8 cellular contexts compared by ENCODE assay signal in genomic region chr17:40818733-40819527, GRCh38. TPM values are rescaled to one million over a fixed set of nuclear protein-coding genes. Genes with fewer than 3 reads are reported as not detected.
DNase-seq lines count a peak whose midpoint lies in the region; ATAC-seq and TF ChIP-seq lines count a peak whose summit lies in the region.

No MANE protein-coding gene starts in this region.

- peak; percentile 76 for ATAC-seq in CD8-positive, alpha-beta T cell
- ATAC-seq in GM21381 (IDR thresholded peaks at IDR 0.05; ENCODE audit: unreplicated experiment): peak; percentile 76

- H3K4me1 Mint-ChIP-seq in CD8-positive, alpha-beta T cell (ENCODE audit: low read depth): peaks cover 26% of the 10 kb centered on the region

- no peak for TF ChIP-seq CTCF in CD8-positive, alpha-beta T cell (IDR thresholded peaks at IDR 0.05)
- TF ChIP-seq CTCF in OCI-LY7 (conservative IDR thresholded peaks at IDR 0.05; ENCODE audit: low read length): no peak

- no peaks in the 10 kb centered on the region for H4K20me1 ChIP-seq in OCI-LY7 (ENCODE audit: insufficient read depth, low read length)

- peak; percentile 70 to 91 (median 84) for DNase-seq in CD8-positive, alpha-beta T cell
- DNase-seq in OCI-LY7 (ENCODE audit: low spot score): peak; percentile 84
- DNase-seq in activated T-cell treated with anti-CD3 and anti-CD28 coated beads, Interleukin-2, amount 50 U/mL, for 1 hour: peak; percentile 89
- peak; percentile 69 to 78 for DNase-seq in stimulated activated CD8-positive, alpha-beta memory T cell treated with anti-CD3 and anti-CD28 coated beads, Interleukin-7, amount 100 ng/mL, for 1 hour (ENCODE audit: low read depth in 2 of 2)

- CTCF ChIA-PET in CD8-positive, alpha-beta T cell (lab: Charles Lee): interaction anchor here (0.6 to 2.3 kb wide), 5 partner anchors 12 to 844 kb away, joined by 3 to 7 read pairs (median 3); no protein-coding TSS in a partner anchor
- CTCF ChIA-PET in OCI-LY7 (lab: Charles Lee; ENCODE audit: unreplicated experiment): no interaction called here

- peaks cover 17% of the 10 kb centered on the region for H3K4me1 ChIP-seq in CD8-positive, alpha-beta T cell (ENCODE audit: insufficient read depth, low read length)
- H3K4me1 ChIP-seq in HUES64 (ENCODE audit: insufficient read depth, low read length) (no peaks in the 10 kb centered on the region), OCI-LY7 (ENCODE audit: insufficient read depth, low read length, poor library complexity, severe bottlenecking) (peaks cover 8% of the 10 kb centered on the region), esophagus (ENCODE audit: control insufficient read depth in 2 of 2, insufficient read depth in 2 of 2, low read length in 1 of 2) (peaks cover 0 to 2% of the 10 kb centered on the region in 2 donors), muscle layer of colon (ENCODE audit: insufficient read depth, low read length) (peaks cover 6% of the 10 kb centered on the region)

- H3K27ac Mint-ChIP-seq in CD8-positive, alpha-beta T cell: peak overlapping the region; percentile 95

- H3K9ac ChIP-seq in HUES64 (ENCODE audit: low read depth, low read length): peak overlapping the region; percentile 79
- peak overlapping the region; percentile 10 for H3K9ac ChIP-seq in muscle layer of colon (ENCODE audit: low read length)

- peaks cover 9% of the 10 kb centered on the region; the same call in 1 of the 2 replicates for H3K79me2 ChIP-seq in OCI-LY7 (ENCODE audit: insufficient read depth, low read depth, low read length)

- no peaks in the 10 kb centered on the region for H3K9me2 ChIP-seq in OCI-LY7 (ENCODE audit: insufficient read depth, low read length)

- WGBS in HUES64: 2% methylated on average over 73 of the region's 73 CpGs
- 2% methylated on average over 54 to 73 of the region's 73 CpGs for WGBS in esophagus, 2 donors

- peak overlapping the region; percentile 77 for H3K4me3 ChIP-seq in CD8-positive, alpha-beta T cell (ENCODE audit: low read depth, low read length)
- H3K4me3 ChIP-seq in HUES64 (ENCODE audit: low read length) (peak overlapping the region; percentile 99), OCI-LY7 (ENCODE audit: low read depth, low read length, poor library complexity, severe bottlenecking) (peak overlapping the region; percentile 78), esophagus (ENCODE audit: low read depth in 1 of 2, low read length in 2 of 2) (peak overlapping the region; percentile 75 to 86), muscle layer of colon (ENCODE audit: low read depth in 1 of 2, low read length in 2 of 2) (peak overlapping the region; percentile 80 to 92)

- peaks cover 6% of the 10 kb centered on the region for H3K36me3 ChIP-seq in CD8-positive, alpha-beta T cell (ENCODE audit: insufficient read depth, low read length)
- H3K36me3 ChIP-seq in HUES64 (ENCODE audit: insufficient read depth, low read length) (peaks cover 10% of the 10 kb centered on the region), OCI-LY7 (ENCODE audit: insufficient read depth, low read length) (peaks cover 16% of the 10 kb centered on the region), esophagus (ENCODE audit: control insufficient read depth in 2 of 2, insufficient read depth in 2 of 2, low read length in 1 of 2) (peaks cover 0 to 3% of the 10 kb centered on the region in 2 donors), muscle layer of colon (ENCODE audit: insufficient read depth, low read length) (peaks cover 11% of the 10 kb centered on the region)

- intact Hi-C loops in CD8-positive, alpha-beta T cell (cut with DNase I, micrococcal nuclease): loop anchor here (2.0 to 10.0 kb wide), 7 partner anchors 170 to 1198 kb away; partner anchors contain the start of genes CDC6 (in 2 of the 2), EIF1 (in 2 of the 2), CCR7 (in 1 of the 2) and DNAJC7 (in 1 of the 2)
- intact Hi-C loops in OCI-LY7 (cut with micrococcal nuclease; ENCODE audit: unreplicated experiment): no loop called here

- H3K4me3 Mint-ChIP-seq in CD8-positive, alpha-beta T cell: peak overlapping the region; percentile 91

- peak overlapping the region; percentile 98 for H2AFZ ChIP-seq in OCI-LY7 (ENCODE audit: low read length)

- H3K27me3 Mint-ChIP-seq in CD8-positive, alpha-beta T cell (ENCODE audit: low read depth): peaks cover 10% of the 10 kb centered on the region

- H3K27me3 ChIP-seq in CD8-positive, alpha-beta T cell (ENCODE audit: insufficient read depth, low read length): no peaks in the 10 kb centered on the region
- H3K27me3 ChIP-seq in HUES64 (ENCODE audit: insufficient read depth, low read length) (peaks cover 56% of the 10 kb centered on the region), esophagus (ENCODE audit: control insufficient read depth in 1 of 2, insufficient read depth in 2 of 2, low read length in 2 of 2) (no peaks in the 10 kb centered on the region), muscle layer of colon (ENCODE audit: control insufficient read depth in 1 of 2, insufficient read depth in 2 of 2, low read length in 2 of 2) (no peaks in the 10 kb centered on the region)

- peaks cover 21% of the 10 kb centered on the region for H3K36me3 Mint-ChIP-seq in CD8-positive, alpha-beta T cell

- H3K9me3 Mint-ChIP-seq in CD8-positive, alpha-beta T cell: peaks cover 3% of the 10 kb centered on the region

- peak overlapping the region; percentile 91 for H3K4me2 ChIP-seq in OCI-LY7 (ENCODE audit: low read length)

- POLR2A ChIA-PET in CD8-positive, alpha-beta T cell (lab: Charles Lee): interaction anchor here (0.5 to 1.8 kb wide), 14 partner anchors 13 to 1198 kb away, joined by 3 to 8 read pairs (median 4); partner anchors contain the start of genes DNAJC7, EIF1 and SMARCE1
- POLR2A ChIA-PET in OCI-LY7 (lab: Charles Lee): interaction anchor here (0.6 to 1.7 kb wide), 4 partner anchors 14 to 869 kb away, joined by 3 to 7 read pairs (median 3); no protein-coding TSS in a partner anchor

- H3K9me3 ChIP-seq in CD8-positive, alpha-beta T cell (ENCODE audit: low read length): no peaks in the 10 kb centered on the region
- H3K9me3 ChIP-seq in HUES64 (ENCODE audit: insufficient read depth, low read depth, low read length) (no peaks in the 10 kb centered on the region; the same call in 1 of the 2 replicates), OCI-LY7 (ENCODE audit: low read length) (no peaks in the 10 kb centered on the region), esophagus (ENCODE audit: control insufficient read depth in 2 of 2, insufficient read depth in 1 of 2, low read depth in 1 of 2, low read length in 1 of 2) (no peaks in the 10 kb centered on the region), muscle layer of colon (ENCODE audit: low read length) (no peaks in the 10 kb centered on the region)

- peak overlapping the region; percentile 70 for H3K27ac ChIP-seq in CD8-positive, alpha-beta T cell (ENCODE audit: low read depth, low read length)
- H3K27ac ChIP-seq in HUES64 (ENCODE audit: low read depth, low read length): peak overlapping the region; percentile 91; the same call in 1 of the 2 replicates
- H3K27ac ChIP-seq in OCI-LY7 (ENCODE audit: low read depth, low read length, poor library complexity, severe bottlenecking): peak overlapping the region; percentile 56
- peak overlapping the region; percentile 93 to 96 for H3K27ac ChIP-seq in esophagus (ENCODE audit: low read depth in 2 of 2, low read length in 1 of 2)
- peak overlapping the region; percentile 83 for H3K27ac ChIP-seq in muscle layer of colon (ENCODE audit: low read depth, low read length)

- BruUV-seq in OCI-LY7 (replicated peaks; lab: Mats Ljungman, UMichigan): no TSS peak

RNA-seq across cellular contexts. Expression of gene KRT10, which starts 3.5 kb away (rescaled TPM):
- total RNA-seq in CD8-positive, alpha-beta T cell: 10 to 100 TPM; 43.3 to 54.4 TPM
- polyA plus RNA-seq in HUES64 (2013, experiment 1 of 2): 70.0 TPM
- polyA plus RNA-seq in HUES64 (2013, experiment 2 of 2): 67.6 TPM
- total RNA-seq in OCI-LY7 (2014; rRNA removed; shearing (Covaris generic)): 6.6 and 10.7 TPM in 2 replicates
- total RNA-seq in OCI-LY7 (2022): 39.7 and 44.0 TPM in 2 replicates
- 10 to 100 TPM; 30.1 to 41.2 TPM for polyA plus RNA-seq in esophagus

RNA-seq across cellular contexts. Expression of gene KRT28, which starts 19.2 kb away (rescaled TPM):
- total RNA-seq in CD8-positive, alpha-beta T cell: not detected
- polyA plus RNA-seq in HUES64 (2013, experiment 1 of 2): not detected
- polyA plus RNA-seq in HUES64 (2013, experiment 2 of 2): not detected
- total RNA-seq in OCI-LY7 (2014; rRNA removed; shearing (Covaris generic)): not detected in 2 replicates
- not detected in 2 replicates for total RNA-seq in OCI-LY7 (2022)
- polyA plus RNA-seq in esophagus: not detected

RNA-seq across cellular contexts. Expression of gene KRT27, which starts 36.6 kb away (rescaled TPM):
- total RNA-seq in CD8-positive, alpha-beta T cell: not detected
- not detected for polyA plus RNA-seq in HUES64 (2013, experiment 1 of 2)
- not detected for polyA plus RNA-seq in HUES64 (2013, experiment 2 of 2)
- not detected in 2 replicates for total RNA-seq in OCI-LY7 (2014; rRNA removed; shearing (Covaris generic))
- total RNA-seq in OCI-LY7 (2022): not detected in 2 replicates
- polyA plus RNA-seq in esophagus: under 1 TPM in 1 of 2 donors, not detected in 1; 0.05 TPM

RNA-seq across cellular contexts. Expression of gene KRT26, which starts 46.9 kb away (rescaled TPM):
- not detected for total RNA-seq in CD8-positive, alpha-beta T cell
- not detected for polyA plus RNA-seq in HUES64 (2013, experiment 1 of 2)
- polyA plus RNA-seq in HUES64 (2013, experiment 2 of 2): not detected
- total RNA-seq in OCI-LY7 (2014; rRNA removed; shearing (Covaris generic)): not detected in 2 replicates
- total RNA-seq in OCI-LY7 (2022): not detected in 2 replicates
- not detected for polyA plus RNA-seq in esophagus

RNA-seq across cellular contexts. Expression of gene KRT12, which starts 48.1 kb away (rescaled TPM):
- total RNA-seq in CD8-positive, alpha-beta T cell: not detected
- polyA plus RNA-seq in HUES64 (2013, experiment 1 of 2): not detected
- polyA plus RNA-seq in HUES64 (2013, experiment 2 of 2): not detected
- not detected in 2 replicates for total RNA-seq in OCI-LY7 (2014; rRNA removed; shearing (Covaris generic))
- total RNA-seq in OCI-LY7 (2022): not detected in 2 replicates
- polyA plus RNA-seq in esophagus: not detected

Comparison
In these comparisons a context has a peak if more than half of its experiments do, and no peak if none do; other contexts are left out.
1. Peak in every context shown above with its lines: DNase-seq, ATAC-seq, H3K4me3 ChIP-seq and H3K27ac ChIP-seq.